15 cellular contexts compared by ENCODE assay signal in genomic region chr11:113481226-113481625, GRCh38. TPM values are rescaled to one million over a fixed set of nuclear protein-coding genes. Genes with fewer than 3 reads are reported as not detected.
DNase-seq lines count a peak whose midpoint lies in the region; ATAC-seq and TF ChIP-seq lines count a peak whose summit lies in the region.
"Had no signal": no experiment of that assay in that cellular context is flagged by ENCODE, and none has a peak within 500 bp of the region (broad histone marks: within the 10 kb centered on the region; RNA-seq: fewer than 3 reads in every experiment).

No MANE protein-coding gene starts in this region.

- no peaks in the 10 kb centered on the region for H3K27me3 ChIP-seq in right lobe of liver

- TF ChIP-seq CTCF in glutamatergic neuron (IDR thresholded peaks at IDR 0.05; ENCODE audit: partially characterized antibody, unreplicated experiment) = no peak
- no peak for TF ChIP-seq CTCF in right lobe of liver (IDR thresholded peaks at IDR 0.05)

- CTCF ChIA-PET in activated naive CD4-positive, alpha-beta T cell treated with anti-CD3 and anti-CD28 coated beads, Interleukin-2, amount 10 ng/mL, durations not matched to agents 7 days and 5 days (lab: Charles Lee) = no interaction called here

- H3K27me3 Mint-ChIP-seq in activated naive CD4-positive, alpha-beta T cell treated with anti-CD3 and anti-CD28 coated beads, Interleukin-2, amount 10 ng/mL, durations not matched to agents 7 days and 5 days = peaks cover 34% of the 10 kb centered on the region
- H3K27me3 Mint-ChIP-seq in glutamatergic neuron (ENCODE audit: unreplicated experiment) = peaks cover 9% of the 10 kb centered on the region

- H3K36me3 Mint-ChIP-seq in activated naive CD4-positive, alpha-beta T cell treated with anti-CD3 and anti-CD28 coated beads, Interleukin-2, amount 10 ng/mL, durations not matched to agents 7 days and 5 days = no peaks in the 10 kb centered on the region
- H3K36me3 Mint-ChIP-seq in activated naive CD4-positive, alpha-beta T cell treated with anti-CD3 and anti-CD28 coated beads, Interleukin-2, amount 50 U/mL, for 72 hours = peaks cover 0 to 5% of the 10 kb centered on the region in 2 donors
- no peaks in the 10 kb centered on the region for H3K36me3 Mint-ChIP-seq in glutamatergic neuron (ENCODE audit: unreplicated experiment)
- H3K36me3 Mint-ChIP-seq: CD4-positive, alpha-beta memory T cell; IgD-negative memory B cell had no signal

- peak overlapping the region; percentile 30 for H3K27ac Mint-ChIP-seq in activated naive CD4-positive, alpha-beta T cell treated with anti-CD3 and anti-CD28 coated beads, Interleukin-2, amount 10 ng/mL, durations not matched to agents 7 days and 5 days
- H3K27ac Mint-ChIP-seq in activated naive CD4-positive, alpha-beta T cell treated with anti-CD3 and anti-CD28 coated beads, Interleukin-2, amount 50 U/mL, for 72 hours = no peak overlapping the region
- H3K27ac Mint-ChIP-seq in glutamatergic neuron (ENCODE audit: unreplicated experiment) = no peak overlapping the region
- H3K27ac Mint-ChIP-seq: B cell; CD4-positive, alpha-beta memory T cell; H9; IgD-negative memory B cell had no signal

- H3K9me3 ChIP-seq in right lobe of liver = no peaks in the 10 kb centered on the region

- DNase-seq in activated naive CD4-positive, alpha-beta T cell treated with anti-CD3 and anti-CD28 coated beads, Interleukin-2, amount 10 ng/mL, durations not matched to agents 7 days and 5 days = no peak
- DNase-seq in activated naive CD4-positive, alpha-beta T cell treated with anti-CD3 and anti-CD28 coated beads, Interleukin-2, amount 50 U/mL, for 72 hours (ENCODE audit: low spot score in 2 of 2) = no peak
- DNase-seq in NCI-H69 (lab: John Stamatoyannopoulos, UW) = peak; percentile 70
- DNase-seq in glutamatergic neuron = no peak
- DNase-seq in activated CD8-positive, alpha-beta memory T cell treated with anti-CD3 and anti-CD28 coated beads, Interleukin-2, amount 50 U/mL, for 48 hours = no peak
- DNase-seq in right lobe of liver = no peak
- DNase-seq: CD4-positive, alpha-beta memory T cell; COR-L47; DMS79; GOT3; H9 had no signal

- no peaks in the 10 kb centered on the region for H3K36me3 ChIP-seq in right lobe of liver

- no peak for TF ChIP-seq POLR2A in right lobe of liver (IDR thresholded peaks at IDR 0.05)

- H3K4me1 Mint-ChIP-seq in activated naive CD4-positive, alpha-beta T cell treated with anti-CD3 and anti-CD28 coated beads, Interleukin-2, amount 10 ng/mL, durations not matched to agents 7 days and 5 days = no peaks in the 10 kb centered on the region
- peaks cover 33% of the 10 kb centered on the region for H3K4me1 Mint-ChIP-seq in glutamatergic neuron (ENCODE audit: low read depth, unreplicated experiment)
- H3K4me1 Mint-ChIP-seq: B cell, IgD-negative memory B cell had no signal

- intact Hi-C loops in right lobe of liver (cut with DNase I) = no loop called here

- H3K9me3 Mint-ChIP-seq in activated naive CD4-positive, alpha-beta T cell treated with anti-CD3 and anti-CD28 coated beads, Interleukin-2, amount 10 ng/mL, durations not matched to agents 7 days and 5 days = no peaks in the 10 kb centered on the region
- H3K9me3 Mint-ChIP-seq in activated naive CD4-positive, alpha-beta T cell treated with anti-CD3 and anti-CD28 coated beads, Interleukin-2, amount 50 U/mL, for 72 hours = no peaks in the 10 kb centered on the region
- H3K9me3 Mint-ChIP-seq in glutamatergic neuron (ENCODE audit: unreplicated experiment) = peaks cover 11% of the 10 kb centered on the region
- H3K9me3 Mint-ChIP-seq: H9 had no signal

- H3K4me1 ChIP-seq in right lobe of liver = no peaks in the 10 kb centered on the region

- no peak overlapping the region for H3K4me3 ChIP-seq in right lobe of liver

- H3K4me3 Mint-ChIP-seq in activated naive CD4-positive, alpha-beta T cell treated with anti-CD3 and anti-CD28 coated beads, Interleukin-2, amount 10 ng/mL, durations not matched to agents 7 days and 5 days = no peak overlapping the region
- peak overlapping the region; percentile 48 for H3K4me3 Mint-ChIP-seq in glutamatergic neuron (ENCODE audit: unreplicated experiment)
- H3K4me3 Mint-ChIP-seq: B cell, H9, IgD-negative memory B cell had no signal

- no peak overlapping the region for H3K27ac ChIP-seq in right lobe of liver
- H3K27ac ChIP-seq: C4-2B had no signal

- no peak for ATAC-seq in activated naive CD4-positive, alpha-beta T cell treated with anti-CD3 and anti-CD28 coated beads, Interleukin-2, amount 50 U/mL, for 72 hours
- ATAC-seq in HG02642 (IDR thresholded peaks at IDR 0.05; ENCODE audit: poor library complexity, unreplicated experiment) (no peak), right lobe of liver (no peak)

RNA-seq across cellular contexts. Expression of gene DRD2, which starts 6.0 kb away (rescaled TPM):
- not detected for total RNA-seq in activated naive CD4-positive, alpha-beta T cell treated with anti-CD3 and anti-CD28 coated beads, Interleukin-2, amount 50 U/mL, for 72 hours
- total RNA-seq in glutamatergic neuron (ENCODE audit: unreplicated experiment) = 289 TPM
- under 1 TPM in 1 of 6 experiments, not detected in 5; 0.13 TPM for total RNA-seq in right lobe of liver
- total RNA-seq: B cell; CD4-positive, alpha-beta memory T cell had no signal

Comparison
In these comparisons a context has a peak if more than half of its experiments do, and no peak if none do; other contexts are left out.
1. RNA of gene DRD2, which starts 6.0 kb away (total RNA-seq): 289 TPM in glutamatergic neuron (single experiment); not detected in activated naive CD4-positive, alpha-beta T cell treated with anti-CD3 and anti-CD28 coated beads, Interleukin-2, amount 50 U/mL, for 72 hours and 0.13 TPM in right lobe of liver; every median in the first group is over 100 times any median in the second.